Comparison of ENCODE assay signal across 1 cellular context in the genomic region with DNA sequence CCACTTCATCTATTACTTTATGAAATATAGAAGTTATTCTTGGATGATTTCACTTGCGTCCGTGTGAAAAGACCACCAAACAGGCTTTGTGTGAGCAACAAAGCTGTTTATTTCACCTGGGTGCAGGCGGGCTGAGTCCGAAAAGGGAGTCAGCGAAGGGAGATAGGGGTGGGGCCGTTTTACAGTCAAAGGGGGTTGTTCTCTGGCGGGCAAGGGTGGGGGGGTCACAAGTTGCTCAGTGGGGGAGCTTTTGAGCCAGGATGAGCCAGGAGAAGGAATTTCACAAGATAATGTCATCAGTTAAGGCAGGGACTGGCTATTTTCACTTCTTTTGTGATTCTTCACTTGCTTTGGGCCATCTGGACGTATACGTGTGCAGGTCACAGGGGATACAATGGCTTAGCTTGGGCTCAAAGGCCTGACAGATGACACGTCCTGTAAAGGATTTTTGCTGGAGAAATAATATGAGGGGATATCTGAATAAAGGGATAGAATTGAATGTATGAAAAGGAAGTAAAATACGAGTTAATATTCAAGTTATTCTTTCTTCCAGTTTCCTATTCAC. TPM values are rescaled to one million over a fixed set of nuclear protein-coding genes. Genes with fewer than 3 reads are reported as not detected.
"Had no signal": no experiment of that assay in that cellular context is flagged by ENCODE, and none has a peak within 500 bp of the region (broad histone marks: within the 10 kb centered on the region; RNA-seq: fewer than 3 reads in every experiment).

No MANE protein-coding gene starts in this region.

RNA-seq across cellular contexts. Expression of a gene that starts 55.9 kb away (rescaled TPM):
- total RNA-seq: LHCN-M2 had no signal
